In genomic region chr16:25228372-25228771, GRCh38 we compare ENCODE assay signal across 33 cellular contexts. TPM values are rescaled to one million over a fixed set of nuclear protein-coding genes. Genes with fewer than 3 reads are reported as not detected.
"Had no signal": no experiment of that assay in that cellular context is flagged by ENCODE, and none has a peak within 500 bp of the region (broad histone marks: within the 10 kb centered on the region; RNA-seq: fewer than 3 reads in every experiment).

No MANE protein-coding gene starts in this region.

- H3K27ac ChIP-seq: gastrocnemius medialis, neutrophil, parathyroid adenoma, right atrium auricular region, stomach, testis, tibial artery had no signal

- DNase-seq: cerebellar nuclear complex; cortex of kidney; effector memory CD8-positive, alpha-beta T cell; foreskin fibroblast; gastrocnemius medialis; head of caudate nucleus; kidney; mucosa of descending colon; naive B cell; stimulated activated CD4-positive, alpha-beta T cell treated with anti-CD3 and anti-CD28 coated beads, Interleukin-2, amount 100 ng/mL, for 24 hours; stimulated activated CD4-positive, alpha-beta T cell treated with anti-CD3 and anti-CD28 coated beads, Interleukin-4, amount 100 ng/mL, for 24 hours; stimulated activated naive CD4-positive, alpha-beta T cell treated with Interleukin-2 at 50 U/mL for 16 hours; stomach; testis; tibial artery had no signal

- H3K4me1 Mint-ChIP-seq: mesothelial cell of epicardium; neural crest cell; stimulated activated effector memory CD8-positive, alpha-beta T cell treated with anti-CD3 and anti-CD28 coated beads, Interleukin-12 subunit alpha, Interleukin-12 subunit beta, amount 100 ng/mL, for 72 hours had no signal

- ATAC-seq: effector memory CD8-positive, alpha-beta T cell; gastrocnemius medialis; left lobe of liver; mucosa of descending colon; natural killer cell treated with Interleukin-12 subunit alpha and Interleukin-12 subunit beta and Interleukin-15 and Interleukin-18, amount 100 ng/mL, for 72 hours; sciatic nerve; stimulated activated effector memory CD8-positive, alpha-beta T cell treated with anti-CD3 and anti-CD28 coated beads, Interleukin-12 subunit alpha, Interleukin-12 subunit beta, amount 100 ng/mL, for 72 hours had no signal

- H3K4me3 ChIP-seq: gastrocnemius medialis, lung, mucosa of descending colon, right atrium auricular region, stomach, testis, tibial artery had no signal

- H3K36me3 ChIP-seq: gastrocnemius medialis, neutrophil, right atrium auricular region, stomach, tibial artery had no signal

- H3K9me3 Mint-ChIP-seq: effector memory CD8-positive, alpha-beta T cell; memory B cell; mesothelial cell of epicardium; naive B cell; natural killer cell treated with Interleukin-12 subunit alpha and Interleukin-12 subunit beta and Interleukin-15 and Interleukin-18, amount 100 ng/mL, for 72 hours; neural crest cell; stimulated activated effector memory CD8-positive, alpha-beta T cell treated with anti-CD3 and anti-CD28 coated beads, Interleukin-12 subunit alpha, Interleukin-12 subunit beta, amount 100 ng/mL, for 72 hours; type B pancreatic cell had no signal

- H3K27ac Mint-ChIP-seq: effector memory CD8-positive, alpha-beta T cell; memory B cell; mesothelial cell of epicardium; natural killer cell treated with Interleukin-12 subunit alpha and Interleukin-12 subunit beta and Interleukin-15 and Interleukin-18, amount 100 ng/mL, for 72 hours; progenitor cell of endocrine pancreas; stimulated activated effector memory CD8-positive, alpha-beta T cell treated with anti-CD3 and anti-CD28 coated beads, Interleukin-12 subunit alpha, Interleukin-12 subunit beta, amount 100 ng/mL, for 72 hours; type B pancreatic cell had no signal

- H3K36me3 Mint-ChIP-seq: memory B cell; mesothelial cell of epicardium; naive B cell; natural killer cell treated with Interleukin-12 subunit alpha and Interleukin-12 subunit beta and Interleukin-15 and Interleukin-18, amount 100 ng/mL, for 72 hours; stimulated activated effector memory CD8-positive, alpha-beta T cell treated with anti-CD3 and anti-CD28 coated beads, Interleukin-12 subunit alpha, Interleukin-12 subunit beta, amount 100 ng/mL, for 72 hours; type B pancreatic cell had no signal

- H3K79me2 ChIP-seq: parathyroid adenoma had no signal

- H3K27me3 ChIP-seq: gastrocnemius medialis, neutrophil, right atrium auricular region, stomach, testis, tibial artery had no signal

- H3K9me3 ChIP-seq: gastrocnemius medialis, mucosa of descending colon, neutrophil, right atrium auricular region, stomach, testis, tibial artery had no signal

- H2AFZ ChIP-seq: parathyroid adenoma had no signal

- H3K4me1 ChIP-seq: gastrocnemius medialis, parathyroid adenoma, right atrium auricular region, testis had no signal

- H3K4me3 Mint-ChIP-seq: effector memory CD8-positive, alpha-beta T cell; memory B cell; mesothelial cell of epicardium; naive B cell; natural killer cell treated with Interleukin-12 subunit alpha and Interleukin-12 subunit beta and Interleukin-15 and Interleukin-18, amount 100 ng/mL, for 72 hours; neural crest cell; stimulated activated effector memory CD8-positive, alpha-beta T cell treated with anti-CD3 and anti-CD28 coated beads, Interleukin-12 subunit alpha, Interleukin-12 subunit beta, amount 100 ng/mL, for 72 hours; type B pancreatic cell had no signal

- H3K9ac ChIP-seq: parathyroid adenoma had no signal

RNA-seq across cellular contexts. Expression of gene AQP8, which starts 11.6 kb away (rescaled TPM):
- total RNA-seq: dermis microvascular lymphatic vessel endothelial cell, glomerular endothelial cell, kidney, lung, mesothelial cell of epicardium, neural crest cell, osteoblast, progenitor cell of endocrine pancreas, right atrium auricular region, sciatic nerve, stomach, urinary bladder had no signal
- polyA plus RNA-seq: liver, urinary bladder had no signal
